16 cellular contexts compared by ENCODE assay signal in the genomic region with DNA sequence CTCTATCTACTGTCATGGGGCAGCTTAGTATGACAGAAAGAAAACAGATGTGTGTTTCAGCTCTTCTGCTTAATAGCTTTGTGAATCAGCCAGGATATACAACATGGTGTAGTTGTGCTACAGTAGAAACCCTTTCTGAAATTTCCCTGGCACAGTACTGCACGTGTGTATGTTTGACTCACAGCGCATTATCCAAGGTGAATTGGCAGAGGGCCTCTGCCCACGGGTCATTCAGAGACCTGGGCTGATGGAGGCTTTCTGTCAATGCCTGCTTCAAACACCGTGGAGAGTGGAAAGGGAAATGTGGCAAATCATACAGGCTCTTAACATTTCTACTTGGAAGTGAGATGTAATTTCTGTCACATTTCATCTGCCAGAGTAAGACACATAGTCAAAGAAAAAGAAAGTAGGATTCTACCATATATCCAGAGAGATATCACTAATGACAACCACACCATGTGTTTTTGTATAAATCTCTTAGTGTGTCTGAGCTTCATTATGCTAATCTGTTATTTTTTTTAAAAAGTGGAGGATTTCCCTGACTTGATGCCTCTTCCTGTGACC.
A peak's percentile ranks its signal among the peaks of the same experiment; 100 is the strongest.
DNase-seq lines count a peak whose midpoint lies in the region; ATAC-seq and TF ChIP-seq lines count a peak whose summit lies in the region.
"Had no signal": no experiment of that assay in that cellular context is flagged by ENCODE, and none has a peak within 500 bp of the region (broad histone marks: within the 10 kb centered on the region; RNA-seq: fewer than 3 reads in every experiment).

No MANE protein-coding gene starts in this region.

- H3K27ac ChIP-seq in left ventricle myocardium inferior (replicated peaks), result no peak overlapping the region
- H3K27ac ChIP-seq: C4-2B had no signal

- H3K36me3 Mint-ChIP-seq in mesothelial cell of epicardium, result no peaks in the 10 kb centered on the region

- H3K4me3 ChIP-seq in left ventricle myocardium inferior (no peak overlapping the region), BE2C (ENCODE audit: low read depth, low read length) (no peak overlapping the region)

- H3K9me3 ChIP-seq in left ventricle myocardium inferior (replicated peaks) (no peaks in the 10 kb centered on the region), BE2C (no peaks in the 10 kb centered on the region)
- H3K9me3 ChIP-seq: Caco-2 had no signal

- CTCF ChIA-PET in GM10248 (lab: Yijun Ruan, JAX), result interaction anchor here (0.9 to 1.5 kb wide), 2 partner anchors 21 to 36 kb away, joined by 3 read pairs; no protein-coding TSS in a partner anchor

- H3K36me3 ChIP-seq in left ventricle myocardium inferior (no peaks in the 10 kb centered on the region), BE2C (no peaks in the 10 kb centered on the region)

- no peak overlapping the region for H3K4me3 Mint-ChIP-seq in mesothelial cell of epicardium
- H3K4me3 Mint-ChIP-seq: CD4-positive, alpha-beta T cell; H9 had no signal

- TF ChIP-seq CTCF in left ventricle myocardium inferior (IDR thresholded peaks at IDR 0.05; ENCODE audit: borderline replicate concordance), result no peak
- TF ChIP-seq CTCF in BE2C (IDR thresholded peaks at IDR 0.05; ENCODE audit: low read depth, low read length), result no peak
- no peak for TF ChIP-seq CTCF in mesothelial cell of epicardium (IDR thresholded peaks at IDR 0.05; ENCODE audit: unreplicated experiment)
- no peak for TF ChIP-seq CTCF in GM10248 (IDR thresholded peaks at IDR 0.05; ENCODE audit: control extremely low read depth, extremely low read depth, low read depth, missing control alignments)

- H3K27me3 ChIP-seq in left ventricle myocardium inferior (ENCODE audit: low read depth), result no peaks in the 10 kb centered on the region
- no peaks in the 10 kb centered on the region for H3K27me3 ChIP-seq in BE2C

- H3K4me1 Mint-ChIP-seq in mesothelial cell of epicardium, result peaks cover 11% of the 10 kb centered on the region
- H3K4me1 Mint-ChIP-seq: H9 had no signal

- peaks cover 6% of the 10 kb centered on the region for H3K4me1 ChIP-seq in left ventricle myocardium inferior
- no peaks in the 10 kb centered on the region for H3K4me1 ChIP-seq in BE2C
- H3K4me1 ChIP-seq: Caco-2 had no signal

- intact Hi-C loops in Right ventricle myocardium superior (cut with DNase I) (no loop called here), left ventricle myocardium inferior (cut with micrococcal nuclease) (no loop called here)

- peak; percentile 83 for ATAC-seq in Right ventricle myocardium superior (ENCODE audit: poor library complexity)

- peaks cover 6% of the 10 kb centered on the region for H3K9me3 Mint-ChIP-seq in mesothelial cell of epicardium

- H3K27me3 Mint-ChIP-seq in mesothelial cell of epicardium (ENCODE audit: low read depth), result no peaks in the 10 kb centered on the region
- H3K27me3 Mint-ChIP-seq: CD4-positive, alpha-beta T cell had no signal

- H3K27ac Mint-ChIP-seq in mesothelial cell of epicardium, result peak overlapping the region; percentile 2
- H3K27ac Mint-ChIP-seq: CD4-positive, alpha-beta T cell; H9 had no signal

- DNase-seq in Right ventricle myocardium superior (no peak), left ventricle myocardium inferior (no peak), BE2C (peak; percentile 8), H4 (ENCODE audit: low spot score) (peak; percentile 4), mesothelial cell of epicardium (ENCODE audit: low spot score in 2 of 2, unreplicated experiment in 2 of 2) (no peak), NCI-H526 (lab: John Stamatoyannopoulos, UW) (no peak), GM10248 (ENCODE audit: extremely low spot score) (no peak), DMS53 (lab: John Stamatoyannopoulos, UW) (no peak)
- DNase-seq: ACHN; Caco-2; CD4-positive, alpha-beta T cell; DMS79; GDM1; GOT3; H9 had no signal

- POLR2A ChIA-PET in GM10248 (lab: Yijun Ruan, JAX), result no interaction called here

Comparison
In these comparisons a context has a peak if more than half of its experiments do, and no peak if none do; other contexts are left out.
1. DNase-seq: peak in BE2C (single experiment) and H4 (single experiment); none in Right ventricle myocardium superior (single experiment), left ventricle myocardium inferior (single experiment), mesothelial cell of epicardium (0 of 2), NCI-H526 (0 of 2), GM10248 (single experiment) and DMS53 (single experiment).